In genomic region chr3:40885423-40885822, GRCh38 we compare ENCODE assay signal across 27 cellular contexts.
"Had no signal": no experiment of that assay in that cellular context is flagged by ENCODE, and none has a peak within 500 bp of the region (broad histone marks: within the 10 kb centered on the region; RNA-seq: fewer than 3 reads in every experiment).

No MANE protein-coding gene starts in this region.

- DNase-seq: activated CD4-positive, alpha-beta T cell treated with anti-CD3 and anti-CD28 coated beads for 36 hours; activated CD4-positive, CD25-positive, alpha-beta regulatory T cell; activated CD8-positive, alpha-beta T cell treated with anti-CD3 and anti-CD28 coated beads, Interleukin-2, amount 10 ng/mL, durations not matched to agents 7 days and 5 days; activated gamma-delta T cell treated with Interleukin-2 at 50 U/mL for 16 hours; activated naive CD4-positive, alpha-beta T cell treated with anti-CD3 and anti-CD28 coated beads, Interleukin-2, amount 50 U/mL, for 16 hours; activated T-cell treated with anti-CD3 and anti-CD28 coated beads, Interleukin-2, amount 50 U/mL, for 1 hour; amygdala; central memory CD4-positive, alpha-beta T cell; effector memory CD8-positive, alpha-beta T cell; erythroblast; gastrocnemius medialis; glutamatergic neuron; hypothalamus; immature natural killer cell; kidney glomerular epithelial cell; left lung; naive B cell; nephron progenitor cell; sigmoid colon; stimulated activated CD4-positive, alpha-beta T cell treated with anti-CD3 and anti-CD28 coated beads, Interleukin-15, amount 100 ng/mL, for 24 hours; stimulated activated CD4-positive, alpha-beta T cell treated with anti-CD3 and anti-CD28 coated beads, Interleukin-2, amount 100 ng/mL, for 24 hours; stimulated activated naive CD4-positive, alpha-beta T cell; transverse colon; uterus had no signal

- H3K27ac Mint-ChIP-seq: activated CD4-positive, alpha-beta T cell treated with anti-CD3 and anti-CD28 coated beads for 36 hours; activated CD8-positive, alpha-beta T cell treated with anti-CD3 and anti-CD28 coated beads, Interleukin-2, amount 10 ng/mL, durations not matched to agents 7 days and 5 days; effector memory CD8-positive, alpha-beta T cell; immature natural killer cell; naive B cell; nephron progenitor cell had no signal

- H3K4me1 Mint-ChIP-seq: activated CD4-positive, alpha-beta T cell treated with anti-CD3 and anti-CD28 coated beads for 36 hours; immature natural killer cell had no signal

- H3K36me3 ChIP-seq: gastrocnemius medialis, left lung, neutrophil, sigmoid colon, transverse colon, uterus had no signal

- H3K9me3 Mint-ChIP-seq: effector memory CD8-positive, alpha-beta T cell; immature natural killer cell had no signal

- H3K9me3 ChIP-seq: gastrocnemius medialis, left lung, neutrophil, sigmoid colon, transverse colon, uterus had no signal

- H3K27ac ChIP-seq: coronary artery, dorsolateral prefrontal cortex, gastrocnemius medialis, left lung, neutrophil, sigmoid colon, transverse colon, uterus had no signal

- ATAC-seq: activated CD4-positive, alpha-beta T cell treated with anti-CD3 and anti-CD28 coated beads for 36 hours; activated CD8-positive, alpha-beta T cell treated with anti-CD3 and anti-CD28 coated beads, Interleukin-2, amount 10 ng/mL, durations not matched to agents 7 days and 5 days; effector memory CD8-positive, alpha-beta T cell; gastrocnemius medialis; left lung had no signal

- H3K4me1 ChIP-seq: gastrocnemius medialis, transverse colon, uterus had no signal

- H3K4me3 Mint-ChIP-seq: activated CD4-positive, alpha-beta T cell treated with anti-CD3 and anti-CD28 coated beads for 36 hours; activated CD8-positive, alpha-beta T cell treated with anti-CD3 and anti-CD28 coated beads, Interleukin-2, amount 10 ng/mL, durations not matched to agents 7 days and 5 days; effector memory CD8-positive, alpha-beta T cell; immature natural killer cell; naive B cell; nephron progenitor cell had no signal

- H3K4me3 ChIP-seq: coronary artery, dorsolateral prefrontal cortex, gastrocnemius medialis, left lung, sigmoid colon, transverse colon, uterus had no signal

- H3K36me3 Mint-ChIP-seq: immature natural killer cell, naive B cell had no signal

- H3K27me3 ChIP-seq: dorsolateral prefrontal cortex, gastrocnemius medialis, left lung, neutrophil, sigmoid colon, transverse colon, uterus had no signal
